18 cellular contexts compared by ENCODE assay signal in the genomic region with DNA sequence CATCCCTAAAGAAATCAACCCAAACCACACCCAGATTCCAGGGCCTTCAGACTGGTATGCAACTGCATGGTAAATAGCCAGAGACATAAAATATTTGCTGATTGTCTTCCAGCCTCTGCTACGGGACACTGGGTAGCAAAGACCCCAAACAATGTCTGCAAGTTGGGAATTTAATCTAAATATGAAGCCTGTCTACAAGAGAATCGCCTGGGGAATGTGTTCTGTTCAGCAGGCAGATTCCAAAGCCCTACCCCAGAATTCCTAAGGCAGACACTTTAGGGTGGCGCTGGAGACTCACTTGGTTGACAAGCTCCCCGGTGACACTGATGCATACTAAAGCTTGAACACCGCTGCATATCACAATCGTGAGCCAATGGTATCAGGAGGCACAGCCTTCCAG.
"Had no signal": no experiment of that assay in that cellular context is flagged by ENCODE, and none has a peak within 500 bp of the region (broad histone marks: within the 10 kb centered on the region; RNA-seq: fewer than 3 reads in every experiment).

No MANE protein-coding gene starts in this region.

- DNase-seq: effector CD4-positive, alpha-beta T cell; foreskin melanocyte; heart left ventricle; hippocampal formation; kidney glomerular epithelial cell; mucosa of descending colon; natural killer cell; pancreas; right cardiac atrium; stimulated activated CD4-positive, alpha-beta T cell treated with anti-CD3 and anti-CD28 coated beads, Interleukin-2, amount 100 ng/mL, for 48 hours; stimulated activated naive CD8-positive, alpha-beta T cell treated with anti-CD3 and anti-CD28 coated beads, Interleukin-15, Interleukin-2, amounts not matched to agents 100 U/mL and 50 U/mL, for 24 hours; thyroid gland had no signal

- H3K4me2 ChIP-seq: smooth muscle cell had no signal

- H3K27me3 ChIP-seq: heart left ventricle, suprapubic skin, thyroid gland had no signal

- H3K4me3 ChIP-seq: coronary artery, heart left ventricle, mucosa of descending colon, pancreas, smooth muscle cell, suprapubic skin, thyroid gland had no signal

- H3K27ac ChIP-seq: coronary artery, heart left ventricle, pancreas, suprapubic skin, thyroid gland had no signal

- H3K4me1 ChIP-seq: heart left ventricle, pancreas, suprapubic skin, thyroid gland had no signal

- H3K27ac Mint-ChIP-seq: natural killer cell, progenitor cell of endocrine pancreas, type B pancreatic cell had no signal

- ATAC-seq: mucosa of descending colon; natural killer cell; pancreas; right cardiac atrium; stimulated activated naive CD8-positive, alpha-beta T cell treated with anti-CD3 and anti-CD28 coated beads, Interleukin-15, Interleukin-2, amounts not matched to agents 100 U/mL and 50 U/mL, for 24 hours had no signal

- H3K36me3 ChIP-seq: heart left ventricle, pancreas, suprapubic skin, thyroid gland had no signal

- H3K36me3 Mint-ChIP-seq: natural killer cell, type B pancreatic cell had no signal

- H3K4me3 Mint-ChIP-seq: natural killer cell, neural crest cell, type B pancreatic cell had no signal
